16 cellular contexts compared by ENCODE assay signal in the genomic region with DNA sequence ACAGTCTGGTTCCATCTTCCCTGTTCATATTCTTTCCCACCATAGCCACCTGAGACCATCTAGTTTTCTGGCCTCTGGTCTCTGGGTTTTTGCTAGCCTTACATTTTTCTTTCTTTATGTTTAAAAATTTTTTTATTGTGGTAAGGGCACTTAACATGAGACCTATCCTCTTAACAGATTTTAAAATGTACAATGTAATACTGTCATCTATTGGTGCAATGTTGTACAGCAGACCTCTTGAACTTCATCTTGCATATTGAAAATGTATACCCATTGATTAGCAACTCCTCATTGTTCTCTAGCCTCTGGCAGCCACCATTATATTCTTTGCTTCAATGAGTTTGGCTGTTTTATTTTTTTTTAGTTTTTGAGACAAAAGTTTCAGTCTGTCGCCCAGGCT. TPM values are rescaled to one million over a fixed set of nuclear protein-coding genes. Genes with fewer than 3 reads are reported as not detected.
DNase-seq lines count a peak whose midpoint lies in the region; ATAC-seq and TF ChIP-seq lines count a peak whose summit lies in the region.
"Had no signal": no experiment of that assay in that cellular context is flagged by ENCODE, and none has a peak within 500 bp of the region (broad histone marks: within the 10 kb centered on the region; RNA-seq: fewer than 3 reads in every experiment).

No MANE protein-coding gene starts in this region.

- peaks cover 65 to 84% of the 10 kb centered on the region in 2 donors for H3K36me3 Mint-ChIP-seq in CD14-positive monocyte

- no peak for DNase-seq in CD14-positive monocyte (ENCODE audit: low spot score)
- no peak for DNase-seq in GM20000 (ENCODE audit: low spot score)
- no peak for DNase-seq in Peyer's patch
- no peak for DNase-seq in foreskin keratinocyte
- no peak for DNase-seq in Ammon's horn (ENCODE audit: low spot score)
- DNase-seq in stomach: no peak
- no peak for DNase-seq in esophagus squamous epithelium (lab: John Stamatoyannopoulos, UW)
- DNase-seq in COR-L47 (lab: John Stamatoyannopoulos, UW): no peak
- DNase-seq: activated CD4-positive, alpha-beta T cell treated with anti-CD3 and anti-CD28 coated beads, Interleukin-2, amount 50 U/mL, for 48 hours; activated naive CD4-positive, alpha-beta T cell treated with anti-CD3 and anti-CD28 coated beads for 36 hours; mesendoderm; NCI-H510A; SW 1271; transverse colon had no signal

- peaks cover 0 to 2% (median 0%) of the 10 kb centered on the region in 3 donors for H3K27me3 Mint-ChIP-seq in CD14-positive monocyte (ENCODE audit: low read depth in 3 of 3)

- TF ChIP-seq POLR2A in Peyer's patch (IDR thresholded peaks at IDR 0.05): no peak
- TF ChIP-seq POLR2A in stomach (IDR thresholded peaks at IDR 0.05): no peak
- no peak for TF ChIP-seq POLR2A in esophagus squamous epithelium (IDR thresholded peaks at IDR 0.05)

- H3K9me3 ChIP-seq in Peyer's patch (no peaks in the 10 kb centered on the region), stomach (peaks cover 0 to 5% (median 2%) of the 10 kb centered on the region in 4 donors), esophagus squamous epithelium (no peaks in the 10 kb centered on the region)

- H3K4me3 ChIP-seq in Peyer's patch (no peak overlapping the region), stomach (no peak overlapping the region), esophagus squamous epithelium (no peak overlapping the region)
- H3K4me3 ChIP-seq: transverse colon had no signal

- no peak for ATAC-seq in foreskin keratinocyte
- ATAC-seq: sciatic nerve had no signal

- H3K36me3 ChIP-seq in Peyer's patch: no peaks in the 10 kb centered on the region
- peaks cover 0 to 4% (median 0%) of the 10 kb centered on the region in 4 donors for H3K36me3 ChIP-seq in stomach
- H3K36me3 ChIP-seq in esophagus squamous epithelium: no peaks in the 10 kb centered on the region
- H3K36me3 ChIP-seq: transverse colon had no signal

- TF ChIP-seq CTCF in CD14-positive monocyte (IDR thresholded peaks at IDR 0.05): no peak
- peak; percentile 10 for TF ChIP-seq CTCF in GM20000 (IDR thresholded peaks at IDR 0.05; ENCODE audit: extremely low read depth, missing control alignments)
- peak in 4 of 6 experiments; percentile 33 to 47 (median 38) for TF ChIP-seq CTCF in Peyer's patch (IDR thresholded peaks at IDR 0.05)
- TF ChIP-seq CTCF in foreskin keratinocyte (conservative IDR thresholded peaks at IDR 0.05): peak; percentile 66
- no peak for TF ChIP-seq CTCF in stomach (IDR thresholded peaks at IDR 0.05)
- TF ChIP-seq CTCF in esophagus squamous epithelium (IDR thresholded peaks at IDR 0.05): peak in 1 of 6 experiments; percentile 37

- H3K9me3 Mint-ChIP-seq in CD14-positive monocyte: no peaks in the 10 kb centered on the region
- H3K9me3 Mint-ChIP-seq: activated naive CD4-positive, alpha-beta T cell treated with anti-CD3 and anti-CD28 coated beads for 36 hours had no signal

- H3K27me3 ChIP-seq in Peyer's patch (no peaks in the 10 kb centered on the region), foreskin keratinocyte (peaks cover 16% of the 10 kb centered on the region), stomach (no peaks in the 10 kb centered on the region), esophagus squamous epithelium (no peaks in the 10 kb centered on the region)

- intact Hi-C loops in CD14-positive monocyte (cut with micrococcal nuclease): no loop called here
- intact Hi-C loops in stomach (cut with DNase I; ENCODE audit: low total_unique reads): no loop called here
- intact Hi-C loops in esophagus squamous epithelium (cut with DNase I): no loop called here

- TF ChIP-seq EP300 in stomach (IDR thresholded peaks at IDR 0.05): no peak

- H3K4me3 Mint-ChIP-seq in CD14-positive monocyte: no peak overlapping the region
- H3K4me3 Mint-ChIP-seq: activated naive CD4-positive, alpha-beta T cell treated with anti-CD3 and anti-CD28 coated beads for 36 hours had no signal

- WGBS in stomach, 5 donors: 71 to 84% (median 79%) methylated on average over 1 of the region's 1 CpG
- WGBS in esophagus squamous epithelium, 2 donors: 60 to 82% methylated on average over 1 of the region's 1 CpG

- no peaks in the 10 kb centered on the region for H3K4me1 ChIP-seq in Peyer's patch
- no peaks in the 10 kb centered on the region for H3K4me1 ChIP-seq in foreskin keratinocyte
- H3K4me1 ChIP-seq in stomach: peaks cover 0 to 4% (median 0%) of the 10 kb centered on the region in 4 donors
- no peaks in the 10 kb centered on the region for H3K4me1 ChIP-seq in esophagus squamous epithelium
- H3K4me1 ChIP-seq: transverse colon had no signal

- H3K27ac Mint-ChIP-seq in CD14-positive monocyte: peak overlapping the region in 4 of 7 donors; percentile 24 to 47 (median 44)
- H3K27ac Mint-ChIP-seq: activated naive CD4-positive, alpha-beta T cell treated with anti-CD3 and anti-CD28 coated beads for 36 hours had no signal

- H3K4me1 Mint-ChIP-seq in CD14-positive monocyte: peaks cover 33% of the 10 kb centered on the region

- no peak overlapping the region for H3K27ac ChIP-seq in Peyer's patch
- H3K27ac ChIP-seq in foreskin keratinocyte: no peak overlapping the region
- H3K27ac ChIP-seq in stomach: no peak overlapping the region
- H3K27ac ChIP-seq in esophagus squamous epithelium: no peak overlapping the region
- H3K27ac ChIP-seq: KMS-11, transverse colon had no signal

RNA-seq across cellular contexts. Expression of gene ITGAM, which starts 39.2 kb away (rescaled TPM):
- polyA plus RNA-seq in CD14-positive monocyte (100 to 1,000 TPM in 1 of 2 donors, 10 to 100 TPM in 1; 71.9 to 117 TPM), foreskin keratinocyte (0.04 and 0.14 TPM in 2 replicates), stomach (1 to 10 TPM; 1.2 to 3.8 (median 2.6) TPM)
- total RNA-seq in Peyer's patch (10 to 100 TPM in 1 of 4 donors, 1 to 10 TPM in 2, under 1 TPM in 1; 0.35 to 14.9 (median 7.2) TPM), foreskin keratinocyte (0.10 and 0.21 TPM in 2 replicates), stomach (100 to 1,000 TPM in 2 of 5 donors, 1 to 10 TPM in 3; 1.8 to 145 (median 7.2) TPM), esophagus squamous epithelium (10 to 100 TPM in 1 of 4 donors, 1 to 10 TPM in 1, under 1 TPM in 2; 0.19 to 20.2 (median 3.1) TPM)

RNA-seq across cellular contexts. Expression of gene ITGAX, which starts 56.0 kb away (rescaled TPM):
- polyA plus RNA-seq in CD14-positive monocyte: 10 to 100 TPM; 40.7 to 71.3 TPM
- total RNA-seq in Peyer's patch: 10 to 100 TPM in 1 of 4 donors, 1 to 10 TPM in 1, under 1 TPM in 1, not detected in 1; 0.70 to 18.2 (median 2.5) TPM
- not detected in 2 replicates for total RNA-seq in foreskin keratinocyte
- polyA plus RNA-seq in foreskin keratinocyte: not detected in 2 replicates
- total RNA-seq in stomach: 1 to 10 TPM in 4 of 5 donors, not detected in 1; 4.1 to 6.7 (median 5.6) TPM
- polyA plus RNA-seq in stomach: 1 to 10 TPM; 1.1 to 2.0 (median 1.9) TPM
- total RNA-seq in esophagus squamous epithelium: 1 to 10 TPM in 2 of 4 donors, under 1 TPM in 2; 0.82 to 4.5 (median 1.8) TPM

Comparison
In these comparisons a context has a peak if more than half of its experiments do, and no peak if none do; other contexts are left out.
1. CTCF ChIP-seq: peak in GM20000 (single experiment), Peyer's patch (4 of 6) and foreskin keratinocyte (single experiment); none in CD14-positive monocyte (single experiment) and stomach (0 of 7).